ENCODE assay signal across 2 cellular contexts in genomic region chr11:7655253-7656217, GRCh38.
TF ChIP-seq lines count a peak whose summit lies in the region.

No MANE protein-coding gene starts in this region.

TF ChIP-seq in IMR-90, 13 proteins besides CTCF, POLR2A, EP300 and RAD21:
- TF ChIP-seq MAZ (IDR thresholded peaks at IDR 0.05; ENCODE audit: borderline replicate concordance, low read depth, low read length) = no peak
- TF ChIP-seq ELK1 (IDR thresholded peaks at IDR 0.05; ENCODE audit: borderline replicate concordance, low read depth, low read length) = no peak
- TF ChIP-seq MAFK (IDR thresholded peaks at IDR 0.05; ENCODE audit: low read depth, low read length) = no peak
- TF ChIP-seq CHD1 (IDR thresholded peaks at IDR 0.05; ENCODE audit: low read depth, low read length) = no peak
- TF ChIP-seq BHLHE40 (IDR thresholded peaks at IDR 0.05; ENCODE audit: low read depth, low read length) = no peak
- TF ChIP-seq FOS (IDR thresholded peaks at IDR 0.05; ENCODE audit: low read depth, low read length) = no peak
- no peak for TF ChIP-seq SMC3 (IDR thresholded peaks at IDR 0.05; ENCODE audit: low read depth, low read length)
- no peak for TF ChIP-seq RFX5 (IDR thresholded peaks at IDR 0.05; ENCODE audit: low read depth, low read length)
- no peak for TF ChIP-seq MXI1 (IDR thresholded peaks at IDR 0.05; ENCODE audit: borderline replicate concordance, low read depth, low read length)
- TF ChIP-seq USF2 (IDR thresholded peaks at IDR 0.05; ENCODE audit: low read depth, low read length) = no peak
- TF ChIP-seq CEBPB (IDR thresholded peaks at IDR 0.05; ENCODE audit: low read depth, low read length) = no peak
- TF ChIP-seq NFE2L2 (IDR thresholded peaks at IDR 0.05; ENCODE audit: low read depth, low read length) = no peak
- TF ChIP-seq RCOR1 (IDR thresholded peaks at IDR 0.05; ENCODE audit: insufficient replicate concordance, low read length) = no peak

TF ChIP-seq in H1, 55 proteins besides CTCF, POLR2A, EP300 and RAD21:
- no peak for TF ChIP-seq TBP (IDR thresholded peaks at IDR 0.05; ENCODE audit: low read depth, low read length)
- no peak for TF ChIP-seq TCF12 (IDR thresholded peaks at IDR 0.05; ENCODE audit: low read depth, low read length)
- TF ChIP-seq EGR1 (IDR thresholded peaks at IDR 0.05; ENCODE audit: borderline replicate concordance, low read depth, low read length) = no peak
- no peak for TF ChIP-seq TEAD4 (IDR thresholded peaks at IDR 0.05; ENCODE audit: low read depth, low read length)
